ENCODE assay signal across 10 cellular contexts in genomic region chr2:196591621-196592022, GRCh38. TPM values are rescaled to one million over a fixed set of nuclear protein-coding genes. Genes with fewer than 3 reads are reported as not detected.
DNase-seq lines count a peak whose midpoint lies in the region; ATAC-seq and TF ChIP-seq lines count a peak whose summit lies in the region.
"Had no signal": no experiment of that assay in that cellular context is flagged by ENCODE, and none has a peak within 500 bp of the region (broad histone marks: within the 10 kb centered on the region; RNA-seq: fewer than 3 reads in every experiment).

No MANE protein-coding gene starts in this region.

- no peak overlapping the region for H3K4ac ChIP-seq in H9 (ENCODE audit: low read depth, low read length)

- H2BK15ac ChIP-seq in H9 (ENCODE audit: low read depth, low read length): no peak overlapping the region

- H2BK120ac ChIP-seq in H9 (ENCODE audit: low read depth, low read length, poor library complexity, severe bottlenecking): no peak overlapping the region

- no CpG with 5 or more reads among the region's 4 CpGs for WGBS in H9 (ENCODE audit: extremely low coverage, insufficient read length, low lambda C conversion rate)
- 81 to 90% methylated on average over 4 of the region's 4 CpGs for WGBS in aorta, 2 donors

- H3K27ac Mint-ChIP-seq in CD8-positive, alpha-beta T cell: no peak overlapping the region
- H3K27ac Mint-ChIP-seq in H9: no peak overlapping the region

- peaks cover 63% of the 10 kb centered on the region for H3K27me3 Mint-ChIP-seq in CD8-positive, alpha-beta T cell (ENCODE audit: low read depth)
- H3K27me3 Mint-ChIP-seq in H9 (ENCODE audit: low read depth): peaks cover 56% of the 10 kb centered on the region

- intact Hi-C loops in CD8-positive, alpha-beta T cell (cut with DNase I, micrococcal nuclease): no loop called here
- intact Hi-C loops in aorta (cut with DNase I): loop anchor here in 1 of 2 donors (2.0 to 10.0 kb wide), 2 partner anchors 47 to 297 kb away; partner anchors contain the start of gene CCDC150

- no peak overlapping the region for H3K14ac ChIP-seq in H9 (ENCODE audit: insufficient read depth, low read length)

- no peak overlapping the region for H3K56ac ChIP-seq in H9 (ENCODE audit: insufficient read length, low read depth, low read length)

- no peaks in the 10 kb centered on the region for H4K20me1 ChIP-seq in H9 (ENCODE audit: control insufficient read depth, insufficient read depth, insufficient read length)

- no peak for DNase-seq in CD8-positive, alpha-beta T cell
- DNase-seq in H9 (no peak), RPMI7951 (ENCODE audit: low read depth) (peak; percentile 63), inferior parietal cortex (ENCODE audit: extremely low spot score) (peak; percentile 64), aorta (no peak), HT-29 (ENCODE audit: low spot score) (no peak)
- DNase-seq: activated T-cell treated with anti-CD3 and anti-CD28 coated beads for 4 hours, T-helper 9 cell had no signal

- H4K91ac ChIP-seq in H9 (ENCODE audit: insufficient read length, low read depth, low read length): no peak overlapping the region

- H3K27me3 ChIP-seq in CD8-positive, alpha-beta T cell (ENCODE audit: insufficient read depth, low read length): no peaks in the 10 kb centered on the region
- H3K27me3 ChIP-seq in H9 (ENCODE audit: insufficient read depth, low read length): peaks cover 2% of the 10 kb centered on the region; the same call in 1 of the 2 replicates
- H3K27me3 ChIP-seq in aorta (ENCODE audit: control insufficient read depth in 1 of 2, insufficient read depth in 2 of 2, low read length in 1 of 2): no peaks in the 10 kb centered on the region

- H3K79me1 ChIP-seq in H9 (ENCODE audit: insufficient read depth, low read depth, low read length, poor library complexity, severe bottlenecking): no peaks in the 10 kb centered on the region

- H2BK12ac ChIP-seq in H9 (ENCODE audit: insufficient read length, low read depth, low read length): no peak overlapping the region

- CTCF ChIA-PET in CD8-positive, alpha-beta T cell (lab: Charles Lee): no interaction called here

- H2BK5ac ChIP-seq in H9 (ENCODE audit: insufficient read length, low read length): no peak overlapping the region

- no peak overlapping the region for H4K5ac ChIP-seq in H9 (ENCODE audit: insufficient read length, low read depth, low read length)

- H3K79me2 ChIP-seq in H9 (ENCODE audit: insufficient read depth, low read length): no peaks in the 10 kb centered on the region

- H4K8ac ChIP-seq in H9 (replicated peaks; ENCODE audit: insufficient read length, low read depth, low read length): no peak overlapping the region

- H3T11ph ChIP-seq in H9 (ENCODE audit: low read length): no peak overlapping the region

- no peaks in the 10 kb centered on the region for H3K36me3 Mint-ChIP-seq in CD8-positive, alpha-beta T cell
- H3K36me3 Mint-ChIP-seq in H9 (ENCODE audit: insufficient read depth in 1 of 3, low read depth in 3 of 3): no peaks in the 10 kb centered on the region

- no peaks in the 10 kb centered on the region for H3K9me3 Mint-ChIP-seq in CD8-positive, alpha-beta T cell
- no peaks in the 10 kb centered on the region; a peak in 1 of 5 replicates for H3K9me3 Mint-ChIP-seq in H9

- H3K4me3 ChIP-seq in CD8-positive, alpha-beta T cell (ENCODE audit: low read depth, low read length): no peak overlapping the region
- H3K4me3 ChIP-seq in aorta (ENCODE audit: low read length in 2 of 2): no peak overlapping the region

- POLR2A ChIA-PET in CD8-positive, alpha-beta T cell (lab: Charles Lee): no interaction called here

- H3K36me3 ChIP-seq in CD8-positive, alpha-beta T cell (ENCODE audit: insufficient read depth, low read length): no peaks in the 10 kb centered on the region
- no peaks in the 10 kb centered on the region for H3K36me3 ChIP-seq in aorta (ENCODE audit: control insufficient read depth in 1 of 2, insufficient read depth in 2 of 2, low read length in 1 of 2)

- no peak overlapping the region for H3K18ac ChIP-seq in H9 (ENCODE audit: insufficient read length, low read depth, low read length)

- H3K4me1 Mint-ChIP-seq in CD8-positive, alpha-beta T cell (ENCODE audit: low read depth): peaks cover 13% of the 10 kb centered on the region
- H3K4me1 Mint-ChIP-seq in H9: peaks cover 17 to 20% of the 10 kb centered on the region in 2 experiments

- ATAC-seq in CD8-positive, alpha-beta T cell: no peak
- ATAC-seq in aorta (ENCODE audit: low FRiP score): no peak
- ATAC-seq in HG03175 (IDR thresholded peaks at IDR 0.05; ENCODE audit: unreplicated experiment): no peak
- no peak for ATAC-seq in HG03521 (IDR thresholded peaks at IDR 0.05; ENCODE audit: unreplicated experiment)

- H3K27ac ChIP-seq in CD8-positive, alpha-beta T cell (ENCODE audit: low read depth, low read length): no peak overlapping the region
- H3K27ac ChIP-seq in H9 (ENCODE audit: insufficient read length, low read depth, low read length): no peak overlapping the region
- H3K27ac ChIP-seq in aorta (ENCODE audit: low read depth in 1 of 2, low read length in 2 of 2): no peak overlapping the region

- H3K9me3 ChIP-seq in CD8-positive, alpha-beta T cell (ENCODE audit: low read length): no peaks in the 10 kb centered on the region
- no peaks in the 10 kb centered on the region for H3K9me3 ChIP-seq in H9 (ENCODE audit: control insufficient read depth, low read depth, low read length)
- H3K9me3 ChIP-seq in aorta (ENCODE audit: control insufficient read depth, low read length): no peaks in the 10 kb centered on the region

- no peaks in the 10 kb centered on the region for H3K23me2 ChIP-seq in H9 (ENCODE audit: insufficient read length, low read depth, low read length, poor library complexity, severe bottlenecking)

- TF ChIP-seq CTCF in CD8-positive, alpha-beta T cell (IDR thresholded peaks at IDR 0.05): no peak
- no peak for TF ChIP-seq CTCF in H9 (conservative IDR thresholded peaks at IDR 0.05)

- H3K23ac ChIP-seq in H9 (ENCODE audit: insufficient read length, low read depth, low read length): no peak overlapping the region

- no peak overlapping the region for H3K9ac ChIP-seq in H9 (ENCODE audit: extremely low read depth, insufficient read length, low read length)

- no peak overlapping the region for H2BK20ac ChIP-seq in H9 (ENCODE audit: low read depth, low read length, poor library complexity, severe bottlenecking)

- H2AK5ac ChIP-seq in H9 (ENCODE audit: insufficient read length, low read length): no peak overlapping the region

- no peak overlapping the region for H3K4me2 ChIP-seq in H9 (ENCODE audit: insufficient read depth, insufficient read length, low read length)

- H2AFZ ChIP-seq in H9 (ENCODE audit: low read length): no peak overlapping the region

- peak overlapping the region; percentile 83 for H3K4me3 Mint-ChIP-seq in CD8-positive, alpha-beta T cell
- peak overlapping the region; percentile 80 to 95; a peak in 4 of 5 replicates for H3K4me3 Mint-ChIP-seq in H9

- peaks cover 3% of the 10 kb centered on the region for H3K4me1 ChIP-seq in CD8-positive, alpha-beta T cell (ENCODE audit: insufficient read depth, low read length)
- no peaks in the 10 kb centered on the region; the same call in 1 of the 2 replicates for H3K4me1 ChIP-seq in H9 (ENCODE audit: insufficient read depth, low read length)
- H3K4me1 ChIP-seq in aorta (ENCODE audit: control insufficient read depth in 1 of 2, insufficient read depth in 2 of 2, low read length in 2 of 2): peaks cover 0 to 3% of the 10 kb centered on the region in 2 donors

RNA-seq across cellular contexts. Expression of gene HECW2, which starts 1.7 kb away (rescaled TPM):
- under 1 TPM; 0.19 to 0.46 TPM for total RNA-seq in CD8-positive, alpha-beta T cell
- total RNA-seq in H9 (2021): 3.9 and 4.2 TPM in 2 replicates
- 9.7 and 11.4 TPM in 2 replicates for total RNA-seq in RPMI7951 (2014; rRNA removed; shearing (Covaris generic))
- 10 to 100 TPM in 1 of 2 donors, 1 to 10 TPM in 1; 8.7 to 13.3 TPM for total RNA-seq in aorta
- polyA plus RNA-seq in aorta: 1 to 10 TPM; 1.5 to 2.5 TPM
- total RNA-seq in HT-29 (2014; rRNA removed; shearing (Covaris generic)): 0.03 TPM in 1 of 2 replicates, not detected in the other

RNA-seq across cellular contexts. Expression of gene CCDC150, which starts 47.9 kb away (rescaled TPM):
- under 1 TPM; 0.72 to 0.81 TPM for total RNA-seq in CD8-positive, alpha-beta T cell
- total RNA-seq in H9 (2021) (22.1 and 26.2 TPM in 2 replicates), aorta (1 to 10 TPM; 1.6 to 3.3 TPM)
- total RNA-seq in RPMI7951 (2014; rRNA removed; shearing (Covaris generic)): 11.7 and 13.6 TPM in 2 replicates
- under 1 TPM; 0.75 to 0.79 TPM for polyA plus RNA-seq in aorta
- 6.3 and 8.9 TPM in 2 replicates for total RNA-seq in HT-29 (2014; rRNA removed; shearing (Covaris generic))

Comparison
In these comparisons a context has a peak if more than half of its experiments do, and no peak if none do; other contexts are left out.
1. DNase-seq: peak in RPMI7951 (single experiment) and inferior parietal cortex (single experiment); none in CD8-positive, alpha-beta T cell (0 of 7), H9 (single experiment), aorta (0 of 2) and HT-29 (single experiment).